3 cellular contexts compared by ENCODE assay signal in the genomic region with DNA sequence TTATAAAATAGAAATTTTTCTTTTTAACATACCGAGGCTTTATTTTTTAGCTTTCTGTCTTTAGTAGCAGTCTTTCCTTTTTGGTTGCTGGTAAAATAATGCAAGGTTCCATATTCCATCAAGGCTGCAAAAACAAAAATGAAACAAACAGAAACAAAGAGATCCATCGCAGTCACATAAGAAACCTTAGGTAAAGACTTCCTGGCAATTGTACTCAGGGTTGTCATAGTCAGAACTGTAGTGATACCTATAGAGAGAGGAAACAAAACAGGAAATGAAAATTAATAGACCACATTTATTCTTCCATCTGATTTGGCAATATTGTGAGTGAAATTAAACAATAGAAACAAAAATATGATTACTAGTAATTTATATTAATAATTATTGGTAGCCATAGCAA.
"Had no signal": no experiment of that assay in that cellular context is flagged by ENCODE, and none has a peak within 500 bp of the region (broad histone marks: within the 10 kb centered on the region; RNA-seq: fewer than 3 reads in every experiment).

No MANE protein-coding gene starts in this region.

- DNase-seq: GDM1, GF-D8 had no signal

- H3K4me3 ChIP-seq: GM12878 had no signal

- ATAC-seq: GM12878 had no signal
